ENCODE assay signal across 24 cellular contexts in genomic region chr3:99536555-99537314, GRCh38.
A peak's percentile ranks its signal among the peaks of the same experiment; 100 is the strongest.
DNase-seq lines count a peak whose midpoint lies in the region; ATAC-seq and TF ChIP-seq lines count a peak whose summit lies in the region.
"Had no signal": no experiment of that assay in that cellular context is flagged by ENCODE, and none has a peak within 500 bp of the region (broad histone marks: within the 10 kb centered on the region; RNA-seq: fewer than 3 reads in every experiment).

No MANE protein-coding gene starts in this region.

- H3K9me2 ChIP-seq in PC-9 (ENCODE audit: insufficient read depth), result no peaks in the 10 kb centered on the region

- H2AFZ ChIP-seq in PC-9 (peak overlapping the region; percentile 56), smooth muscle cell (ENCODE audit: low read depth) (no peak overlapping the region)

- H3K4me2 ChIP-seq in PC-9, result no peak overlapping the region
- H3K4me2 ChIP-seq in smooth muscle cell, result peak overlapping the region; percentile 57

- H3F3A ChIP-seq in PC-9 (ENCODE audit: insufficient read depth, low read depth) (no peaks in the 10 kb centered on the region), smooth muscle cell (ENCODE audit: low read depth) (peaks cover 3% of the 10 kb centered on the region)

- WGBS in lung, 2 donors, result 55 to 74% methylated on average over 2 of the region's 2 CpGs
- WGBS in smooth muscle cell (ENCODE audit: low lambda C conversion rate), result 54% methylated on average over 2 of the region's 2 CpGs
- 37 to 46% methylated on average over 2 of the region's 2 CpGs for WGBS in thyroid gland, 2 donors

- ATAC-seq in lung (ENCODE audit: insufficient read depth, low FRiP score) (peak; percentile 10), HG03196 (IDR thresholded peaks at IDR 0.05; ENCODE audit: unreplicated experiment) (no peak)
- ATAC-seq: stimulated activated naive CD8-positive, alpha-beta T cell treated with anti-CD3 and anti-CD28 coated beads, Interleukin-15, amount 100 ng/mL, for 72 hours had no signal

- intact Hi-C loops in PC-9 (cut with micrococcal nuclease; ENCODE audit: unreplicated experiment), result no loop called here
- intact Hi-C loops in thyroid gland (cut with DNase I), result no loop called here

- BruUV-seq in PC-9 (replicated peaks; lab: Mats Ljungman, UMichigan), result no TSS peak

- TF ChIP-seq CTCF in PC-9 (conservative IDR thresholded peaks at IDR 0.05), result no peak
- TF ChIP-seq CTCF in lung (IDR thresholded peaks at IDR 0.05; ENCODE audit: control extremely low read depth, extremely low read depth), result no peak
- no peak for TF ChIP-seq CTCF in smooth muscle cell (IDR thresholded peaks at IDR 0.05; ENCODE audit: borderline replicate concordance, insufficient read depth, poor library complexity, severe bottlenecking)
- no peak for TF ChIP-seq CTCF in coronary artery (IDR thresholded peaks at IDR 0.05)
- TF ChIP-seq CTCF in thyroid gland (IDR thresholded peaks at IDR 0.05), result no peak

- no peaks in the 10 kb centered on the region for H3K9me3 ChIP-seq in PC-9 (ENCODE audit: insufficient read depth, low read depth)
- peaks cover 0 to 3% of the 10 kb centered on the region in 2 donors for H3K9me3 ChIP-seq in lung (ENCODE audit: control insufficient read depth in 2 of 2, insufficient read depth in 1 of 2, low read length in 1 of 2)
- H3K9me3 ChIP-seq in smooth muscle cell (replicated peaks; ENCODE audit: low read depth), result no peaks in the 10 kb centered on the region
- H3K9me3 ChIP-seq in thyroid gland, result no peaks in the 10 kb centered on the region
- H3K9me3 ChIP-seq: breast epithelium, upper lobe of left lung had no signal

- H3K27me3 ChIP-seq in PC-9 (ENCODE audit: insufficient read depth, low read depth), result no peaks in the 10 kb centered on the region
- no peaks in the 10 kb centered on the region for H3K27me3 ChIP-seq in lung (ENCODE audit: control insufficient read depth, insufficient read depth)
- H3K27me3 ChIP-seq in smooth muscle cell (ENCODE audit: low read depth), result no peaks in the 10 kb centered on the region
- no peaks in the 10 kb centered on the region for H3K27me3 ChIP-seq in thyroid gland
- H3K27me3 ChIP-seq: breast epithelium, upper lobe of left lung had no signal

- no peak for TF ChIP-seq POLR2A in thyroid gland (IDR thresholded peaks at IDR 0.05)

- H3K9ac ChIP-seq in smooth muscle cell (ENCODE audit: low read depth), result no peak overlapping the region

- no peaks in the 10 kb centered on the region for H4K20me1 ChIP-seq in PC-9 (ENCODE audit: insufficient read depth)
- no peaks in the 10 kb centered on the region for H4K20me1 ChIP-seq in smooth muscle cell (ENCODE audit: low read depth)

- no peaks in the 10 kb centered on the region for H3K79me2 ChIP-seq in PC-9 (ENCODE audit: low read depth)
- H3K79me2 ChIP-seq in smooth muscle cell (ENCODE audit: low read depth), result no peaks in the 10 kb centered on the region

- DNase-seq in PC-9, result no peak
- DNase-seq in fibroblast of gingiva (ENCODE audit: low read depth), result peak; percentile 73
- DNase-seq in lung (ENCODE audit: low spot score), result no peak
- no peak for DNase-seq in smooth muscle cell (lab: John Stamatoyannopoulos, UW; ENCODE audit: unreplicated experiment)
- no peak for DNase-seq in coronary artery (ENCODE audit: low spot score)
- DNase-seq in thyroid gland, result no peak
- no peak for DNase-seq in NOMO-1 (lab: John Stamatoyannopoulos, UW; ENCODE audit: unreplicated experiment in 2 of 2)
- DNase-seq: activated CD4-positive, alpha-beta T cell treated with anti-CD3 and anti-CD28 coated beads, Interleukin-2, amount 10 ng/mL, durations not matched to agents 7 days and 5 days; activated naive CD4-positive, alpha-beta T cell treated with anti-CD3 and anti-CD28 coated beads, Interleukin-2, amount 10 ng/mL, durations not matched to agents 7 days and 5 days; amygdala; CD4-positive, alpha-beta T cell; DMS 273 treated with DMSO at 0.1 percent for 48 hours; head of caudate nucleus; Kasumi-1; NCI-H187 treated with DMSO at 0.1 percent for 48 hours; NCI-H526 treated with DMSO at 0.1 percent for 48 hours; nucleus accumbens; retina; stimulated activated naive CD8-positive, alpha-beta T cell treated with anti-CD3 and anti-CD28 coated beads, Interleukin-15, amount 100 ng/mL, for 72 hours; upper lobe of left lung; WERI-Rb-1 had no signal

- no peak overlapping the region for H3K4me3 ChIP-seq in PC-9
- H3K4me3 ChIP-seq in lung, result no peak overlapping the region
- no peak overlapping the region for H3K4me3 ChIP-seq in smooth muscle cell
- H3K4me3 ChIP-seq in coronary artery, result no peak overlapping the region
- no peak overlapping the region for H3K4me3 ChIP-seq in thyroid gland (replicated peaks in 1 of 3)
- H3K4me3 ChIP-seq: breast epithelium, upper lobe of left lung had no signal

- H3K27ac ChIP-seq in PC-9 (no peak overlapping the region), lung (ENCODE audit: low read depth in 1 of 2, low read length in 1 of 2) (no peak overlapping the region), smooth muscle cell (ENCODE audit: low read depth) (peak overlapping the region; percentile 27), coronary artery (no peak overlapping the region), thyroid gland (no peak overlapping the region)
- H3K27ac ChIP-seq: breast epithelium, RWPE1, upper lobe of left lung, WERI-Rb-1 had no signal

- no peaks in the 10 kb centered on the region for H3K36me3 ChIP-seq in PC-9 (ENCODE audit: low read depth)
- no peaks in the 10 kb centered on the region for H3K36me3 ChIP-seq in lung (ENCODE audit: control insufficient read depth in 2 of 2, insufficient read depth in 2 of 2, low read length in 2 of 2)
- no peaks in the 10 kb centered on the region for H3K36me3 ChIP-seq in smooth muscle cell (ENCODE audit: low read depth)
- no peaks in the 10 kb centered on the region for H3K36me3 ChIP-seq in thyroid gland
- H3K36me3 ChIP-seq: breast epithelium, upper lobe of left lung, WERI-Rb-1 had no signal

- POLR2A ChIA-PET in PC-9 (lab: Charles Lee; ENCODE audit: unreplicated experiment), result no interaction called here

- H3K4me1 ChIP-seq in PC-9 (replicated peaks; ENCODE audit: insufficient read depth) (peaks cover 17% of the 10 kb centered on the region), lung (ENCODE audit: control insufficient read depth in 2 of 2, insufficient read depth in 2 of 2, low read length in 2 of 2) (peaks cover 0 to 2% of the 10 kb centered on the region in 2 donors), smooth muscle cell (ENCODE audit: low read depth) (no peaks in the 10 kb centered on the region), thyroid gland (peaks cover 0 to 5% of the 10 kb centered on the region in 2 donors)
- H3K4me1 ChIP-seq: breast epithelium, upper lobe of left lung had no signal

- CTCF ChIA-PET in PC-9 (lab: Charles Lee), result no interaction called here
